Comparison of ENCODE assay signal across 8 cellular contexts in genomic region chr1:228165372-228166169, GRCh38. TPM values are rescaled to one million over a fixed set of nuclear protein-coding genes. Genes with fewer than 3 reads are reported as not detected.
DNase-seq lines count a peak whose midpoint lies in the region; ATAC-seq and TF ChIP-seq lines count a peak whose summit lies in the region.

Gene IBA57, plus strand, starts transcription at chr1:228165804. Its CDS starts 13 bp downstream, at chr1:228165817.

- H3K27me3 ChIP-seq in ovary (no peaks in the 10 kb centered on the region), tibial artery (peaks cover 0 to 20% of the 10 kb centered on the region in 2 donors)

- H3K4me3 ChIP-seq in ovary (peak within 1 kb of the TSS; percentile 72), tibial artery (peak within 1 kb of the TSS; percentile 70 to 86)

- intact Hi-C loops in head of caudate nucleus (cut with DNase I) (loop anchor here (1.0 to 10.0 kb wide), 3 partner anchors 25 to 319 kb away; partner anchors contain the start of genes GUK1, MRPL55 and RNF187), ovary (cut with DNase I) (loop anchor here in 1 of 4 donors (1.0 to 10.0 kb wide), 3 partner anchors 25 to 239 kb away; partner anchors contain the start of genes GUK1, MRPL55 and TRIM11), tibial artery (cut with DNase I; ENCODE audit: low total_unique reads) (loop anchor here (2.0 to 10.0 kb wide), 4 partner anchors 25 to 431 kb away; partner anchors contain the start of genes C1orf35, GUK1, JMJD4 and MRPL55)

- peak; percentile 95 for TF ChIP-seq POLR2A in GM10847 (IDR thresholded peaks at IDR 0.05; ENCODE audit: extremely low read depth, insufficient read length)
- TF ChIP-seq POLR2A in ovary (IDR thresholded peaks at IDR 0.05): peak; percentile 99

- peak; percentile 99 for DNase-seq in NCI-H1092 (lab: John Stamatoyannopoulos, UW)
- peak; percentile 97 to 100 (median 99) for DNase-seq in head of caudate nucleus
- peak; percentile 99 to 100 (median 100) for DNase-seq in ovary
- DNase-seq in tibial artery: peak; percentile 99 to 100

- WGBS in ovary, 3 donors: 0 to 1% (median 0%) methylated on average over 48 to 93 of the region's 93 CpGs

- H3K9me3 Mint-ChIP-seq in activated naive CD8-positive, alpha-beta T cell (ENCODE audit: low read depth): no peaks in the 10 kb centered on the region

- peak within 1 kb of the TSS; percentile 94 for H3K27ac Mint-ChIP-seq in activated naive CD8-positive, alpha-beta T cell

- H3K4me3 Mint-ChIP-seq in activated naive CD8-positive, alpha-beta T cell: peak within 1 kb of the TSS; percentile 87

- H3K36me3 ChIP-seq in ovary: no peaks in the 10 kb centered on the region
- peaks cover 0 to 7% (median 0%) of the 10 kb centered on the region in 3 donors for H3K36me3 ChIP-seq in tibial artery

- TF ChIP-seq EP300 in ovary (IDR thresholded peaks at IDR 0.05): peak; percentile 97

- no peaks in the 10 kb centered on the region for H3K27me3 Mint-ChIP-seq in activated naive CD8-positive, alpha-beta T cell

- no peaks in the 10 kb centered on the region for H3K36me3 Mint-ChIP-seq in activated naive CD8-positive, alpha-beta T cell

- H3K4me1 Mint-ChIP-seq in activated naive CD8-positive, alpha-beta T cell (ENCODE audit: low read depth): peaks cover 48% of the 10 kb centered on the region

- H3K9me3 ChIP-seq in ovary: no peaks in the 10 kb centered on the region
- no peaks in the 10 kb centered on the region for H3K9me3 ChIP-seq in tibial artery

- TF ChIP-seq CTCF in ovary (IDR thresholded peaks at IDR 0.05) (peak; percentile 95 to 100 (median 100)), tibial artery (IDR thresholded peaks at IDR 0.05) (peak; percentile 92 to 95)

- peak within 1 kb of the TSS; percentile 99 to 100 for H3K27ac ChIP-seq in ovary
- peak within 1 kb of the TSS; percentile 91 to 99 for H3K27ac ChIP-seq in tibial artery

- peak; percentile 82 for ATAC-seq in HG02610 (IDR thresholded peaks at IDR 0.05; ENCODE audit: unreplicated experiment)
- ATAC-seq in SK-N-SH treated with all-trans-retinoic acid at 6 μM for 48 hours: peak; percentile 91

- H3K4me1 ChIP-seq in ovary (ENCODE audit: insufficient read depth) (peaks cover 14% of the 10 kb centered on the region), tibial artery (peaks cover 0 to 21% (median 11%) of the 10 kb centered on the region in 4 donors)

TF ChIP-seq in SK-N-SH treated with all-trans-retinoic acid at 6 μM for 48 hours, 23 proteins besides CTCF, POLR2A, EP300 and RAD21:
- TF ChIP-seq ZNF565 (CRISPR knock-in tag; conservative IDR thresholded peaks at IDR 0.05; ENCODE audit: low read depth): no peak; the same call in 1 of the 2 replicates
- no peak for TF ChIP-seq POU6F1 (CRISPR knock-in tag; IDR thresholded peaks at IDR 0.05; ENCODE audit: borderline replicate concordance, low read depth)
- no peak for TF ChIP-seq TCF4 (CRISPR knock-in tag; IDR thresholded peaks at IDR 0.05; ENCODE audit: borderline replicate concordance)
- TF ChIP-seq GLIS3 (CRISPR knock-in tag; IDR thresholded peaks at IDR 0.05): no peak
- peak; percentile 88; the same call in 1 of the 2 replicates for TF ChIP-seq PPARA (CRISPR knock-in tag; IDR thresholded peaks at IDR 0.05; ENCODE audit: borderline replicate concordance)
- TF ChIP-seq SNAI2 (CRISPR knock-in tag; IDR thresholded peaks at IDR 0.05): no peak
- peak; percentile 48; the same call in 1 of the 2 replicates for TF ChIP-seq TSHZ2 (CRISPR knock-in tag; IDR thresholded peaks at IDR 0.05)
- peak; percentile 79 for TF ChIP-seq ZC3H10 (CRISPR knock-in tag; IDR thresholded peaks at IDR 0.05)
- peak; percentile 86; the same call in 1 of the 2 replicates for TF ChIP-seq CSDC2 (CRISPR knock-in tag; IDR thresholded peaks at IDR 0.05)
- TF ChIP-seq ZFP3 (CRISPR knock-in tag; IDR thresholded peaks at IDR 0.05): 0 out of 2 replicates have a peak, but pooled peaks have one; percentile 41

RNA-seq across cellular contexts. Expression of gene IBA57, which starts in this region (rescaled TPM):
- 10 to 100 TPM in 4 of 7 donors, 1 to 10 TPM in 3; 3.7 to 14.5 (median 11.1) TPM for total RNA-seq in ovary
- polyA plus RNA-seq in ovary: 1 to 10 TPM; 2.8 to 5.8 TPM

Comparison
In these comparisons a context has a peak if more than half of its experiments do, and no peak if none do; other contexts are left out.
1. Peak in every context shown above with its lines: DNase-seq, ATAC-seq, H3K4me3 ChIP-seq and H3K27ac ChIP-seq.